Comparison of ENCODE assay signal across 21 cellular contexts in genomic region chr22:46340676-46341075, GRCh38. TPM values are rescaled to one million over a fixed set of nuclear protein-coding genes. Genes with fewer than 3 reads are reported as not detected.
DNase-seq lines count a peak whose midpoint lies in the region; ATAC-seq, FAIRE-seq and TF ChIP-seq lines count a peak whose summit lies in the region.
"Had no signal": no experiment of that assay in that cellular context is flagged by ENCODE, and none has a peak within 500 bp of the region (broad histone marks: within the 10 kb centered on the region; RNA-seq: fewer than 3 reads in every experiment).

No MANE protein-coding gene starts in this region.

- TF ChIP-seq CTCF in left ventricle myocardium inferior (IDR thresholded peaks at IDR 0.05; ENCODE audit: borderline replicate concordance) (no peak), kidney (IDR thresholded peaks at IDR 0.05; ENCODE audit: borderline replicate concordance, extremely low read depth, insufficient read depth) (no peak), spleen (IDR thresholded peaks at IDR 0.05 in 8 of 11, conservative IDR thresholded peaks at IDR 0.05 in 3 of 11) (no peak), esophagus squamous epithelium (IDR thresholded peaks at IDR 0.05) (no peak)

- H3K27ac ChIP-seq in left ventricle myocardium inferior (replicated peaks) (peak overlapping the region; percentile 10), kidney (ENCODE audit: low read depth in 2 of 2, low read length in 2 of 2) (no peak overlapping the region), spleen (no peak overlapping the region), esophagus squamous epithelium (no peak overlapping the region)
- H3K27ac ChIP-seq: 22Rv1, BLaER1, C4-2B had no signal

- no peak overlapping the region for H3K4me3 ChIP-seq in left ventricle myocardium inferior
- peak overlapping the region in 1 of 2 donors; percentile 8 for H3K4me3 ChIP-seq in kidney (ENCODE audit: low read length in 2 of 2)
- no peak overlapping the region for H3K4me3 ChIP-seq in spleen
- no peak overlapping the region for H3K4me3 ChIP-seq in esophagus squamous epithelium
- H3K4me3 ChIP-seq: BLaER1, GM12878, HAP-1 had no signal

- FAIRE-seq in kidney (lab: Jason Lieb, UNC): no peak
- FAIRE-seq: A204.1, D721Med, GM12878, H54 had no signal

- H3K36me3 ChIP-seq in left ventricle myocardium inferior: peaks cover 78% of the 10 kb centered on the region
- peaks cover 25 to 48% of the 10 kb centered on the region in 2 donors for H3K36me3 ChIP-seq in kidney (ENCODE audit: control insufficient read depth in 1 of 2, insufficient read depth in 2 of 2, low read length in 2 of 2)
- peaks cover 0 to 83% (median 76%) of the 10 kb centered on the region in 6 donors for H3K36me3 ChIP-seq in spleen
- H3K36me3 ChIP-seq in esophagus squamous epithelium: peaks cover 14 to 83% (median 33%) of the 10 kb centered on the region in 3 donors

- intact Hi-C loops in left ventricle myocardium inferior (cut with micrococcal nuclease): no loop called here
- intact Hi-C loops in Right ventricle myocardium superior (cut with DNase I): no loop called here
- intact Hi-C loops in kidney (cut with DNase I): no loop called here
- intact Hi-C loops in spleen (cut with DNase I; ENCODE audit: low total_unique reads): no loop called here
- intact Hi-C loops in esophagus squamous epithelium (cut with DNase I): no loop called here

- H3K9me3 ChIP-seq in left ventricle myocardium inferior (replicated peaks) (no peaks in the 10 kb centered on the region), kidney (ENCODE audit: control insufficient read depth in 1 of 2, low read length in 2 of 2) (no peaks in the 10 kb centered on the region), spleen (no peaks in the 10 kb centered on the region), esophagus squamous epithelium (no peaks in the 10 kb centered on the region)
- H3K9me3 ChIP-seq: BLaER1, HAP-1 had no signal

- DNase-seq in left ventricle myocardium inferior (no peak), Right ventricle myocardium superior (no peak), kidney (peak; percentile 47), spleen (peak; percentile 50), esophagus squamous epithelium (lab: John Stamatoyannopoulos, UW) (no peak)
- DNase-seq: CD4-positive, alpha-beta T cell; DMS 273 treated with DMSO at 0.1 percent for 48 hours; DMS79; EL; GDM1; GOT3; HFFc6 had no signal

- ATAC-seq in Right ventricle myocardium superior (ENCODE audit: poor library complexity): no peak
- no peak for ATAC-seq in GM18873 (IDR thresholded peaks at IDR 0.05; ENCODE audit: low FRiP score, unreplicated experiment)
- ATAC-seq: GM12878 had no signal

- H3K4me1 ChIP-seq in left ventricle myocardium inferior: peaks cover 64% of the 10 kb centered on the region
- peaks cover 4 to 15% of the 10 kb centered on the region in 2 donors for H3K4me1 ChIP-seq in kidney (ENCODE audit: control insufficient read depth in 1 of 2, insufficient read depth in 1 of 2, low read depth in 1 of 2, low read length in 2 of 2)
- peaks cover 9 to 31% (median 18%) of the 10 kb centered on the region in 6 donors for H3K4me1 ChIP-seq in spleen
- H3K4me1 ChIP-seq in esophagus squamous epithelium: peaks cover 10 to 19% (median 12%) of the 10 kb centered on the region in 3 donors

- TF ChIP-seq POLR2A in spleen (IDR thresholded peaks at IDR 0.05): no peak
- no peak for TF ChIP-seq POLR2A in esophagus squamous epithelium (IDR thresholded peaks at IDR 0.05)

- H3K27me3 ChIP-seq in left ventricle myocardium inferior (ENCODE audit: low read depth) (no peaks in the 10 kb centered on the region), spleen (replicated peaks in 1 of 7) (no peaks in the 10 kb centered on the region), esophagus squamous epithelium (no peaks in the 10 kb centered on the region)
- H3K27me3 ChIP-seq: BLaER1 had no signal

- 94 to 97% (median 95%) methylated on average over 12 to 13 of the region's 13 CpGs for WGBS in spleen, 5 donors
- 89 to 95% methylated on average over 11 to 13 of the region's 13 CpGs for WGBS in esophagus squamous epithelium, 2 donors

- H3K9ac ChIP-seq in kidney (ENCODE audit: low read length in 2 of 2): no peak overlapping the region
- H3K9ac ChIP-seq: BLaER1 had no signal

RNA-seq across cellular contexts. Expression of gene TRMU, which starts 5.2 kb away (rescaled TPM):
- total RNA-seq in left ventricle myocardium inferior (42.0 TPM), Right ventricle myocardium superior (37.7 TPM), kidney (40.5 TPM), spleen (10 to 100 TPM; 43.1 to 59.6 (median 49.8) TPM), esophagus squamous epithelium (10 to 100 TPM; 17.7 to 43.1 (median 32.5) TPM)
- polyA plus RNA-seq in kidney (ENCODE audit: insufficient read depth, low read depth, low replicate concordance) (41.1 TPM), spleen (10 to 100 TPM; 23.7 to 32.4 (median 25.0) TPM)

RNA-seq across cellular contexts. Expression of gene GTSE1, which starts 44.0 kb away (rescaled TPM):
- total RNA-seq in left ventricle myocardium inferior (0.25 TPM), Right ventricle myocardium superior (0.43 TPM), kidney (0.94 TPM), spleen (1 to 10 TPM; 1.3 to 5.2 (median 3.2) TPM), esophagus squamous epithelium (1 to 10 TPM; 1.4 to 8.0 (median 3.4) TPM)
- polyA plus RNA-seq in kidney (ENCODE audit: insufficient read depth, low read depth, low replicate concordance) (0.41 TPM), spleen (1 to 10 TPM; 1.3 to 4.9 (median 2.8) TPM)

Comparison
In these comparisons a context has a peak if more than half of its experiments do, and no peak if none do; other contexts are left out.
1. DNase-seq: peak in kidney (single experiment) and spleen (single experiment); none in left ventricle myocardium inferior (single experiment), Right ventricle myocardium superior (single experiment) and esophagus squamous epithelium (single experiment).